In genomic region chr4:68062501-68062900, GRCh38 we compare ENCODE assay signal across 17 cellular contexts.
DNase-seq lines count a peak whose midpoint lies in the region; ATAC-seq, FAIRE-seq and TF ChIP-seq lines count a peak whose summit lies in the region.
"Had no signal": no experiment of that assay in that cellular context is flagged by ENCODE, and none has a peak within 500 bp of the region (broad histone marks: within the 10 kb centered on the region; RNA-seq: fewer than 3 reads in every experiment).

No MANE protein-coding gene starts in this region.

- H3K9me3 ChIP-seq in K562 (replicated peaks; ENCODE audit: control insufficient read depth, insufficient read depth, low read depth, low read length): no peaks in the 10 kb centered on the region
- no peaks in the 10 kb centered on the region for H3K9me3 ChIP-seq in transverse colon
- H3K9me3 ChIP-seq: A549 had no signal

- H3K27me3 Mint-ChIP-seq in GM23338 (ENCODE audit: insufficient read depth, low read depth, poor library complexity): peaks cover 2% of the 10 kb centered on the region

- TF ChIP-seq CTCF in GM23338 (conservative IDR thresholded peaks at IDR 0.05; ENCODE audit: low read depth in 2 of 2) (no peak), K562 (IDR thresholded peaks at IDR 0.05 in 2 of 3, conservative IDR thresholded peaks at IDR 0.05 in 1 of 3; ENCODE audit: insufficient read depth in 2 of 3, low read depth in 1 of 3, low read length in 3 of 3) (no peak), transverse colon (IDR thresholded peaks at IDR 0.05) (no peak)

- TF ChIP-seq POLR2A in K562 (conservative IDR thresholded peaks at IDR 0.05): no peak
- TF ChIP-seq POLR2A in transverse colon (IDR thresholded peaks at IDR 0.05): no peak

- H3K4me3 Mint-ChIP-seq in GM23338: no peak overlapping the region
- H3K4me3 Mint-ChIP-seq: CD14-positive monocyte had no signal

- in situ Hi-C loops in K562 (cut with MboI) (no loop called here), transverse colon (cut with MboI; ENCODE audit: low pct_ligation_motif_present in 1 of 4, low pct_unique_long_range_greater_than_20kb in 1 of 4, low sequenced_read_pairs in 3 of 4) (no loop called here)

- H3K36me3 Mint-ChIP-seq in GM23338 (ENCODE audit: low read depth): no peaks in the 10 kb centered on the region
- H3K36me3 Mint-ChIP-seq: CD14-positive monocyte had no signal

- H3K9me3 Mint-ChIP-seq in GM23338: no peaks in the 10 kb centered on the region

- H3K4me3 ChIP-seq in GM23338 (no peak overlapping the region), K562 (no peak overlapping the region), transverse colon (no peak overlapping the region)
- H3K4me3 ChIP-seq: A549, SK-N-MC had no signal

- H3K79me2 ChIP-seq in GM23338 (replicated peaks; ENCODE audit: insufficient read depth) (no peaks in the 10 kb centered on the region), K562 (ENCODE audit: control insufficient read depth, insufficient read depth, low read length) (no peaks in the 10 kb centered on the region)

- no peaks in the 10 kb centered on the region for H3K4me1 ChIP-seq in GM23338 (ENCODE audit: insufficient read depth)
- no peaks in the 10 kb centered on the region for H3K4me1 ChIP-seq in K562 (replicated peaks in 1 of 2; ENCODE audit: control insufficient read depth in 2 of 2, insufficient read depth in 2 of 2, low read length in 2 of 2)
- no peaks in the 10 kb centered on the region for H3K4me1 ChIP-seq in transverse colon
- H3K4me1 ChIP-seq: A549 had no signal

- H3K27ac ChIP-seq in GM23338 (ENCODE audit: low read depth): no peak overlapping the region
- no peak overlapping the region for H3K27ac ChIP-seq in K562 (ENCODE audit: extremely low read depth, low read depth, low read length)
- no peak overlapping the region for H3K27ac ChIP-seq in transverse colon
- H3K27ac ChIP-seq: A549, SK-N-MC had no signal

- H3K9me1 ChIP-seq in K562 (ENCODE audit: control insufficient read depth, insufficient read depth, low read length): no peaks in the 10 kb centered on the region

- intact Hi-C loops in K562 (cut with micrococcal nuclease) (no loop called here), transverse colon (cut with DNase I; ENCODE audit: low total_unique reads) (no loop called here)

- no peak overlapping the region for H3K4me2 ChIP-seq in GM23338
- H3K4me2 ChIP-seq in K562 (ENCODE audit: insufficient read depth, low read length): peak overlapping the region; percentile 12; the same call in 1 of the 2 replicates
- H3K4me2 ChIP-seq: A549 had no signal

- H4K20me1 ChIP-seq in GM23338 (replicated peaks; ENCODE audit: insufficient read depth): no peaks in the 10 kb centered on the region
- no peaks in the 10 kb centered on the region for H4K20me1 ChIP-seq in K562 (replicated peaks; ENCODE audit: control insufficient read depth, insufficient read depth, low read length)

- H3K9me2 ChIP-seq in GM23338 (ENCODE audit: insufficient read depth): no peaks in the 10 kb centered on the region

- no peak overlapping the region for H3K27ac Mint-ChIP-seq in GM23338
- H3K27ac Mint-ChIP-seq: CD14-positive monocyte had no signal

- no peak for TF ChIP-seq RAD21 in K562 (CRISPR knock-in tag; conservative IDR thresholded peaks at IDR 0.05 in 1 of 2, IDR thresholded peaks at IDR 0.05 in 1 of 2)

- H2AFZ ChIP-seq in GM23338 (peak overlapping the region; percentile 56; the same call in 1 of the 2 replicates), K562 (ENCODE audit: low read depth, low read length) (peak overlapping the region; percentile 71)

- no peak for FAIRE-seq in K562 (lab: Jason Lieb, UNC)
- FAIRE-seq: A549 had no signal

- no peaks in the 10 kb centered on the region for H3K4me1 Mint-ChIP-seq in GM23338
- H3K4me1 Mint-ChIP-seq: CD14-positive monocyte had no signal

- no peak overlapping the region for H3K9ac ChIP-seq in K562 (ENCODE audit: insufficient read depth in 1 of 2, low read depth in 2 of 2, low read length in 2 of 2)

- WGBS in K562 (ENCODE audit: insufficient coverage, low coverage, missing lambda C conversion rate): 6% methylated on average over 8 of the region's 8 CpGs
- WGBS in transverse colon (ENCODE audit: low coverage in 1 of 2), 2 donors: 81 to 94% methylated on average over 8 of the region's 8 CpGs

- no peaks in the 10 kb centered on the region for H3K27me3 ChIP-seq in GM23338 (ENCODE audit: insufficient read depth)
- no peaks in the 10 kb centered on the region; a peak in 1 of 5 replicates for H3K27me3 ChIP-seq in K562 (ENCODE audit: control insufficient read depth in 2 of 2, insufficient read depth in 2 of 2, low read length in 2 of 2)
- H3K27me3 ChIP-seq in transverse colon: no peaks in the 10 kb centered on the region

- no peaks in the 10 kb centered on the region for H3F3A ChIP-seq in GM23338 (replicated peaks; ENCODE audit: low read depth)

- POLR2A ChIA-PET in K562 (lab: Yijun Ruan, JAX): interaction anchor here (1.2 kb wide), 1 partner anchor 13 kb away, joined by 3 read pairs; no protein-coding TSS in a partner anchor

- ATAC-seq in GM23338 (no peak), K562 (no peak), HG03095 (IDR thresholded peaks at IDR 0.05; ENCODE audit: unreplicated experiment) (no peak)
- ATAC-seq: A549, HCT116 had no signal

- CTCF ChIA-PET in K562 (lab: Yijun Ruan, JAX; ENCODE audit: low intra/inter-chr PET ratio): no interaction called here

- H3K36me3 ChIP-seq in GM23338 (ENCODE audit: insufficient read depth) (no peaks in the 10 kb centered on the region), K562 (ENCODE audit: control insufficient read depth, insufficient read depth, low read length) (no peaks in the 10 kb centered on the region), transverse colon (no peaks in the 10 kb centered on the region)

- DNase-seq in GM23338 (ENCODE audit: low spot score): no peak
- peak in 1 of 4 experiments; percentile 9 for DNase-seq in K562 (ENCODE audit: extremely low read depth in 1 of 4, low spot score in 3 of 4)
- DNase-seq in inferior parietal cortex (ENCODE audit: extremely low spot score): peak; percentile 63
- DNase-seq in superior temporal gyrus (ENCODE audit: extremely low spot score): peak; percentile 82
- DNase-seq in transverse colon: no peak
- DNase-seq in DMS153 treated with DMSO at 0.1 percent for 48 hours (lab: John Stamatoyannopoulos, UW; ENCODE audit: unreplicated experiment): no peak
- DNase-seq: DMS53, NCI-H1417 treated with DMSO at 0.1 percent for 48 hours, NCI-H1930, NCI-H2171 treated with DMSO at 0.1 percent for 48 hours, NCI-H446 treated with DMSO at 0.1 percent for 48 hours, NCI-H748 treated with DMSO at 0.1 percent for 48 hours had no signal

- no TSS peak for BruUV-seq in K562 (replicated peaks; lab: Mats Ljungman, UMichigan)

- TF ChIP-seq EP300 in K562 (IDR thresholded peaks at IDR 0.05; ENCODE audit: low read length) (no peak), transverse colon (IDR thresholded peaks at IDR 0.05; ENCODE audit: low read depth) (no peak)

TF ChIP-seq in GM23338, 12 proteins besides CTCF, POLR2A, EP300 and RAD21 (continues in another document):
- no peak for TF ChIP-seq ETS1 (IDR thresholded peaks at IDR 0.05)
- TF ChIP-seq EZH2 (IDR thresholded peaks at IDR 0.05; ENCODE audit: low read depth, unreplicated experiment): no peak
- no peak for TF ChIP-seq EZH2phosphoT487 (IDR thresholded peaks at IDR 0.05; ENCODE audit: unreplicated experiment)

TF ChIP-seq in K562, 482 proteins besides CTCF, POLR2A, EP300 and RAD21:
- TF ChIP-seq TOE1 (IDR thresholded peaks at IDR 0.05; ENCODE audit: borderline replicate concordance): no peak
- TF ChIP-seq TOE1 (CRISPR knock-in tag; IDR thresholded peaks at IDR 0.05; ENCODE audit: borderline replicate concordance, low read depth): no peak
- no peak for TF ChIP-seq TAF1 (IDR thresholded peaks at IDR 0.05; ENCODE audit: control insufficient read depth, extremely low read depth, insufficient read depth, low read length, severe bottlenecking)
- TF ChIP-seq KLF1 (tag; IDR thresholded peaks at IDR 0.05): no peak

Comparison
In these comparisons a context has a peak if more than half of its experiments do, and no peak if none do; other contexts are left out.
1. DNase-seq: peak in inferior parietal cortex (single experiment) and superior temporal gyrus (single experiment); none in GM23338 (single experiment), transverse colon (single experiment) and DMS153 treated with DMSO at 0.1 percent for 48 hours (single experiment).